ENCODE assay signal across 18 cellular contexts in the genomic region with DNA sequence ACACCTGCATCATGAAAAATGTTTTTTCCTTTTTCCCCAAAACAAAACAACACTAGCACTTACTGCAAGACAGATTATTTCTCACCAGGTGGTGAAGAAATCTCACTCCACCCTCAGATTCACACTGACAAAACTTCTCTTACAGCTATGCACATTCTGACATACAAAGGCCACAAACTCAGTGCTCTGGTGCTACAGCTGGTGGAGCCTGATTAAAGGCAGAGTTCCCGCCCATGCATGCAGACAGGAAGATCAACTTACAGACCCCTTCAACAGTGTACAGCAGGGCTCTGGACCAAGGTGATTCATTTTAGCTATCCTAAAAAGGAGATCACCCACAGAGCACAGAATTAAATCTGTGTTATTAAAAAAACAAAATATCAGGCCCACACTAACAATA.
DNase-seq lines count a peak whose midpoint lies in the region; ATAC-seq, FAIRE-seq and TF ChIP-seq lines count a peak whose summit lies in the region.
"Had no signal": no experiment of that assay in that cellular context is flagged by ENCODE, and none has a peak within 500 bp of the region (broad histone marks: within the 10 kb centered on the region; RNA-seq: fewer than 3 reads in every experiment).

No MANE protein-coding gene starts in this region.

- no peak for TF ChIP-seq CTCF in glutamatergic neuron (IDR thresholded peaks at IDR 0.05; ENCODE audit: partially characterized antibody, unreplicated experiment)
- TF ChIP-seq CTCF in body of pancreas (IDR thresholded peaks at IDR 0.05), result no peak
- no peak for TF ChIP-seq CTCF in pancreas (IDR thresholded peaks at IDR 0.05)

- TF ChIP-seq POLR2A in GM12892 (IDR thresholded peaks at IDR 0.05; ENCODE audit: low read depth, low read length), result no peak
- TF ChIP-seq POLR2A in body of pancreas (IDR thresholded peaks at IDR 0.05), result no peak

- peak; percentile 63 for FAIRE-seq in GM12892 (lab: Jason Lieb, UNC)
- FAIRE-seq in pancreas (lab: Jason Lieb, UNC), result no peak

- H3K27ac Mint-ChIP-seq in glutamatergic neuron (ENCODE audit: unreplicated experiment), result no peak overlapping the region
- H3K27ac Mint-ChIP-seq: activated naive CD4-positive, alpha-beta T cell treated with anti-CD3 and anti-CD28 coated beads, Interleukin-2, amount 50 U/mL, for 24 hours; T-cell had no signal

- H3K9me3 Mint-ChIP-seq in glutamatergic neuron (ENCODE audit: unreplicated experiment), result peaks cover 25% of the 10 kb centered on the region
- H3K9me3 Mint-ChIP-seq: activated naive CD4-positive, alpha-beta T cell treated with anti-CD3 and anti-CD28 coated beads, Interleukin-2, amount 50 U/mL, for 24 hours; activated T-cell treated with anti-CD3 and anti-CD28 coated beads, Interleukin-2, amount 50 U/mL, for 4 hours; T-cell had no signal

- DNase-seq in D341Med (ENCODE audit: low spot score) (peak; percentile 33), GM12892 (ENCODE audit: insufficient read length) (no peak), NCI-H510A (lab: John Stamatoyannopoulos, UW) (peak; percentile 23), glutamatergic neuron (no peak), KG1 (lab: John Stamatoyannopoulos, UW) (no peak), body of pancreas (no peak), pancreas (no peak)
- DNase-seq: activated CD4-positive, alpha-beta T cell treated with anti-CD3 and anti-CD28 coated beads, Interleukin-2, amount 50 U/mL, for 48 hours; activated T-cell treated with anti-CD3 and anti-CD28 coated beads, Interleukin-2, amount 50 U/mL, for 4 hours; Calu3; foreskin melanocyte; GOT3; NCI-H774; RPMI8226; stimulated activated CD4-positive, alpha-beta T cell treated with anti-CD3 and anti-CD28 coated beads, Interleukin-4, amount 100 ng/mL, for 1 hour; T-cell had no signal

- H3K4me3 Mint-ChIP-seq in glutamatergic neuron (ENCODE audit: unreplicated experiment), result peak overlapping the region; percentile 58
- H3K4me3 Mint-ChIP-seq: activated naive CD4-positive, alpha-beta T cell treated with anti-CD3 and anti-CD28 coated beads, Interleukin-2, amount 50 U/mL, for 24 hours; activated T-cell treated with anti-CD3 and anti-CD28 coated beads, Interleukin-2, amount 50 U/mL, for 4 hours; T-cell had no signal

- WGBS in body of pancreas, 2 donors, result 50 to 84% methylated on average over 1 of the region's 1 CpG
- 74% methylated on average over 1 of the region's 1 CpG for WGBS in pancreas, 2 donors

- intact Hi-C loops in body of pancreas (cut with DNase I), result no loop called here
- intact Hi-C loops in pancreas (cut with DNase I), result no loop called here

- H3K27ac ChIP-seq in body of pancreas (no peak overlapping the region), pancreas (no peak overlapping the region)
- H3K27ac ChIP-seq: epithelial cell of prostate had no signal

- H3K4me1 Mint-ChIP-seq in glutamatergic neuron (ENCODE audit: low read depth, unreplicated experiment), result peaks cover 39% of the 10 kb centered on the region
- H3K4me1 Mint-ChIP-seq: activated naive CD4-positive, alpha-beta T cell treated with anti-CD3 and anti-CD28 coated beads, Interleukin-2, amount 50 U/mL, for 24 hours; T-cell had no signal

- H3K36me3 ChIP-seq in body of pancreas (replicated peaks in 1 of 2; ENCODE audit: insufficient read depth in 1 of 2, low read depth in 2 of 2) (no peaks in the 10 kb centered on the region), pancreas (no peaks in the 10 kb centered on the region)

- H3K4me1 ChIP-seq in body of pancreas (peaks cover 5% of the 10 kb centered on the region), pancreas (no peaks in the 10 kb centered on the region)

- H3K27me3 Mint-ChIP-seq in glutamatergic neuron (ENCODE audit: unreplicated experiment), result peaks cover 16% of the 10 kb centered on the region

- H3K27me3 ChIP-seq in body of pancreas (no peaks in the 10 kb centered on the region), pancreas (no peaks in the 10 kb centered on the region)

- H3K4me3 ChIP-seq in body of pancreas (no peak overlapping the region), pancreas (no peak overlapping the region)

- no peaks in the 10 kb centered on the region for H3K36me3 Mint-ChIP-seq in glutamatergic neuron (ENCODE audit: unreplicated experiment)
- H3K36me3 Mint-ChIP-seq: activated naive CD4-positive, alpha-beta T cell treated with anti-CD3 and anti-CD28 coated beads, Interleukin-2, amount 50 U/mL, for 24 hours; T-cell had no signal

- ATAC-seq in body of pancreas, result no peak
- ATAC-seq in pancreas, result no peak
- ATAC-seq: activated T-cell treated with anti-CD3 and anti-CD28 coated beads, Interleukin-2, amount 50 U/mL, for 4 hours; T-cell had no signal

- H3K9me3 ChIP-seq in body of pancreas (no peaks in the 10 kb centered on the region), pancreas (no peaks in the 10 kb centered on the region)

Comparison
In these comparisons a context has a peak if more than half of its experiments do, and no peak if none do; other contexts are left out.
1. DNase-seq: peak in D341Med (single experiment) and NCI-H510A (single experiment); none in GM12892 (single experiment), glutamatergic neuron (single experiment), KG1 (single experiment), body of pancreas (0 of 4) and pancreas (0 of 6).